Comparison of ENCODE assay signal across 27 cellular contexts in genomic region chr9:87787735-87788134, GRCh38.
DNase-seq lines count a peak whose midpoint lies in the region; ATAC-seq and TF ChIP-seq lines count a peak whose summit lies in the region.
"Had no signal": no experiment of that assay in that cellular context is flagged by ENCODE, and none has a peak within 500 bp of the region (broad histone marks: within the 10 kb centered on the region; RNA-seq: fewer than 3 reads in every experiment).

No MANE protein-coding gene starts in this region.

- no peaks in the 10 kb centered on the region for H3K36me3 Mint-ChIP-seq in activated T-cell treated with anti-CD3 and anti-CD28 coated beads, Interleukin-2, amount 50 U/mL, for 72 hours (ENCODE audit: insufficient read depth in 2 of 2)
- H3K36me3 Mint-ChIP-seq: activated CD4-positive, alpha-beta memory T cell treated with anti-CD3 and anti-CD28 coated beads for 36 hours; activated naive CD4-positive, alpha-beta T cell treated with anti-CD3 and anti-CD28 coated beads, Interleukin-2, amount 10 ng/mL, durations not matched to agents 7 days and 5 days; mesothelial cell of epicardium; natural killer cell treated with Interleukin-12 subunit alpha and Interleukin-12 subunit beta and Interleukin-15 and Interleukin-18, amount 100 ng/mL, for 72 hours had no signal

- H3K27ac Mint-ChIP-seq in activated T-cell treated with anti-CD3 and anti-CD28 coated beads, Interleukin-2, amount 50 U/mL, for 72 hours: no peak overlapping the region
- H3K27ac Mint-ChIP-seq: activated CD4-positive, alpha-beta memory T cell treated with anti-CD3 and anti-CD28 coated beads for 36 hours; activated naive CD4-positive, alpha-beta T cell treated with anti-CD3 and anti-CD28 coated beads, Interleukin-2, amount 10 ng/mL, durations not matched to agents 7 days and 5 days; effector memory CD8-positive, alpha-beta T cell; mesothelial cell of epicardium; natural killer cell treated with Interleukin-12 subunit alpha and Interleukin-12 subunit beta and Interleukin-15 and Interleukin-18, amount 100 ng/mL, for 72 hours; stimulated activated naive CD8-positive, alpha-beta T cell treated with anti-CD3 and anti-CD28 coated beads, Interleukin-15, amount 100 ng/mL, for 72 hours; T-helper 2 cell treated with Interferon-gamma antibody and Interleukin-4, amounts not matched to agents 5 μg/mL and 100 μg/mL, for 36 hours had no signal

- peak overlapping the region; percentile 81 for H2AFZ ChIP-seq in HCT116 (ENCODE audit: low read depth, low read length, poor library complexity, severe bottlenecking)
- peak overlapping the region; percentile 51 for H2AFZ ChIP-seq in smooth muscle cell (ENCODE audit: low read depth)

- no peak for TF ChIP-seq POLR2A in HCT116 (IDR thresholded peaks at IDR 0.05; ENCODE audit: borderline replicate concordance, extremely low read depth, insufficient read depth, insufficient read length)

- H3K79me2 ChIP-seq in HCT116 (ENCODE audit: insufficient read depth, low read length) (no peaks in the 10 kb centered on the region), smooth muscle cell (ENCODE audit: low read depth) (no peaks in the 10 kb centered on the region)

- 94% methylated on average over 5 of the region's 5 CpGs for WGBS in smooth muscle cell (ENCODE audit: low lambda C conversion rate)

- no peaks in the 10 kb centered on the region for H3F3A ChIP-seq in smooth muscle cell (ENCODE audit: low read depth)

- H3K4me2 ChIP-seq in HCT116 (ENCODE audit: low read length): no peak overlapping the region
- H3K4me2 ChIP-seq in smooth muscle cell: no peak overlapping the region

- no peak overlapping the region for H3K4me3 ChIP-seq in HCT116 (replicated peaks in 1 of 2; ENCODE audit: low read depth in 1 of 2, low read length in 2 of 2)
- no peak overlapping the region for H3K4me3 ChIP-seq in epithelial cell of esophagus (ENCODE audit: low read length)
- no peak overlapping the region for H3K4me3 ChIP-seq in smooth muscle cell
- H3K4me3 ChIP-seq: prostate gland, SK-N-MC had no signal

- CTCF ChIA-PET in HCT116 (lab: Charles Lee): no interaction called here

- H3K36me3 ChIP-seq in HCT116 (ENCODE audit: control insufficient read depth in 1 of 2, insufficient read depth in 2 of 2, low read length in 2 of 2): no peaks in the 10 kb centered on the region
- H3K36me3 ChIP-seq in smooth muscle cell (ENCODE audit: low read depth): no peaks in the 10 kb centered on the region
- H3K36me3 ChIP-seq: prostate gland had no signal

- H3K27me3 ChIP-seq in HCT116 (ENCODE audit: insufficient read depth, low read length) (no peaks in the 10 kb centered on the region), smooth muscle cell (ENCODE audit: low read depth) (no peaks in the 10 kb centered on the region)

- TF ChIP-seq CTCF in HCT116 (IDR thresholded peaks at IDR 0.05 in 2 of 3, conservative IDR thresholded peaks at IDR 0.05 in 1 of 3; ENCODE audit: borderline replicate concordance in 1 of 3, insufficient read depth in 1 of 3, low read depth in 2 of 3, low read length in 2 of 3): no peak
- no peak for TF ChIP-seq CTCF in epithelial cell of esophagus (IDR thresholded peaks at IDR 0.05; ENCODE audit: insufficient read depth, low read depth, low read length, missing control alignments)
- no peak for TF ChIP-seq CTCF in smooth muscle cell (IDR thresholded peaks at IDR 0.05; ENCODE audit: borderline replicate concordance, insufficient read depth, poor library complexity, severe bottlenecking)

- RAD21 ChIA-PET in HCT116 (lab: Charles Lee; ENCODE audit: low non-redundant PET in 1 of 2, low total read pairs in 2 of 2, uncharacterized antibody in 2 of 2, unreplicated experiment in 2 of 2): no interaction called here

- H3K27me3 Mint-ChIP-seq in activated T-cell treated with anti-CD3 and anti-CD28 coated beads, Interleukin-2, amount 50 U/mL, for 72 hours (ENCODE audit: low read depth): peaks cover 15% of the 10 kb centered on the region
- H3K27me3 Mint-ChIP-seq: activated CD4-positive, alpha-beta memory T cell treated with anti-CD3 and anti-CD28 coated beads for 36 hours; stimulated activated naive CD8-positive, alpha-beta T cell treated with anti-CD3 and anti-CD28 coated beads, Interleukin-15, amount 100 ng/mL, for 72 hours had no signal

- peaks cover 4% of the 10 kb centered on the region for H3K4me1 Mint-ChIP-seq in activated T-cell treated with anti-CD3 and anti-CD28 coated beads, Interleukin-2, amount 50 U/mL, for 72 hours (ENCODE audit: low read depth)
- H3K4me1 Mint-ChIP-seq: stimulated activated naive CD8-positive, alpha-beta T cell treated with anti-CD3 and anti-CD28 coated beads, Interleukin-15, amount 100 ng/mL, for 72 hours had no signal

- intact Hi-C loops in HCT116 (cut with micrococcal nuclease): no loop called here

- H3K9me2 ChIP-seq in HCT116 (ENCODE audit: insufficient read depth): no peaks in the 10 kb centered on the region

- H3K9ac ChIP-seq in HCT116 (ENCODE audit: low read length) (no peak overlapping the region), smooth muscle cell (ENCODE audit: low read depth) (no peak overlapping the region)

- no peaks in the 10 kb centered on the region for H3K9me3 Mint-ChIP-seq in activated T-cell treated with anti-CD3 and anti-CD28 coated beads, Interleukin-2, amount 50 U/mL, for 72 hours
- H3K9me3 Mint-ChIP-seq: activated CD4-positive, alpha-beta memory T cell treated with anti-CD3 and anti-CD28 coated beads for 36 hours; natural killer cell treated with Interleukin-12 subunit alpha and Interleukin-12 subunit beta and Interleukin-15 and Interleukin-18, amount 100 ng/mL, for 72 hours; stimulated activated naive CD8-positive, alpha-beta T cell treated with anti-CD3 and anti-CD28 coated beads, Interleukin-15, amount 100 ng/mL, for 72 hours had no signal

- ATAC-seq in HCT116 (peak; percentile 58; the same call in 1 of the 2 replicates), GM21576 (IDR thresholded peaks at IDR 0.05; ENCODE audit: unreplicated experiment) (no peak), GM21786 (IDR thresholded peaks at IDR 0.05; ENCODE audit: unreplicated experiment) (no peak)
- no peak for ATAC-seq in activated T-cell treated with anti-CD3 and anti-CD28 coated beads, Interleukin-2, amount 50 U/mL, for 72 hours (replicated peaks in 1 of 2)
- ATAC-seq: effector memory CD8-positive, alpha-beta T cell; left lobe of liver; natural killer cell treated with Interleukin-12 subunit alpha and Interleukin-12 subunit beta and Interleukin-15 and Interleukin-18, amount 100 ng/mL, for 72 hours; Panc1; stimulated activated naive CD8-positive, alpha-beta T cell treated with anti-CD3 and anti-CD28 coated beads, Interleukin-15, amount 100 ng/mL, for 72 hours had no signal

- POLR2A ChIA-PET in HCT116 (lab: Charles Lee): no interaction called here

- H3K9me3 ChIP-seq in HCT116 (ENCODE audit: control insufficient read depth in 1 of 2, insufficient read depth in 1 of 2, low read depth in 1 of 2, low read length in 2 of 2) (no peaks in the 10 kb centered on the region), smooth muscle cell (replicated peaks; ENCODE audit: low read depth) (no peaks in the 10 kb centered on the region)
- H3K9me3 ChIP-seq: prostate gland had no signal

- BruUV-seq in HCT116 (replicated peaks; lab: Mats Ljungman, UMichigan): no TSS peak

- H3K4me3 Mint-ChIP-seq in activated T-cell treated with anti-CD3 and anti-CD28 coated beads, Interleukin-2, amount 50 U/mL, for 72 hours: no peak overlapping the region
- H3K4me3 Mint-ChIP-seq: activated CD4-positive, alpha-beta memory T cell treated with anti-CD3 and anti-CD28 coated beads for 36 hours; activated naive CD4-positive, alpha-beta T cell treated with anti-CD3 and anti-CD28 coated beads, Interleukin-2, amount 10 ng/mL, durations not matched to agents 7 days and 5 days; effector memory CD8-positive, alpha-beta T cell; mesothelial cell of epicardium; natural killer cell treated with Interleukin-12 subunit alpha and Interleukin-12 subunit beta and Interleukin-15 and Interleukin-18, amount 100 ng/mL, for 72 hours; stimulated activated naive CD8-positive, alpha-beta T cell treated with anti-CD3 and anti-CD28 coated beads, Interleukin-15, amount 100 ng/mL, for 72 hours; T-helper 2 cell treated with Interferon-gamma antibody and Interleukin-4, amounts not matched to agents 5 μg/mL and 100 μg/mL, for 36 hours had no signal

- H4K20me1 ChIP-seq in HCT116 (ENCODE audit: insufficient read depth): no peaks in the 10 kb centered on the region
- H4K20me1 ChIP-seq in smooth muscle cell (ENCODE audit: low read depth): no peaks in the 10 kb centered on the region

- TF ChIP-seq RAD21 in HCT116 (IDR thresholded peaks at IDR 0.05; ENCODE audit: low read depth): no peak

- no peak overlapping the region for H3K27ac ChIP-seq in HCT116 (ENCODE audit: low read depth, low read length)
- H3K27ac ChIP-seq in smooth muscle cell (ENCODE audit: low read depth): no peak overlapping the region
- H3K27ac ChIP-seq: prostate gland, SK-N-MC had no signal

- peaks cover 2 to 16% of the 10 kb centered on the region in 2 experiments; a peak in 3 of 4 replicates for H3K4me1 ChIP-seq in HCT116 (ENCODE audit: control insufficient read depth in 1 of 2, insufficient read depth in 2 of 2, low read length in 2 of 2)
- H3K4me1 ChIP-seq in smooth muscle cell (ENCODE audit: low read depth): no peaks in the 10 kb centered on the region
- H3K4me1 ChIP-seq: prostate gland had no signal

- DNase-seq in HCT116 (ENCODE audit: low read depth, low spot score) (no peak), RKO (ENCODE audit: low spot score) (peak; percentile 24), epithelial cell of esophagus (ENCODE audit: low read depth) (peak; percentile 24), smooth muscle cell (lab: John Stamatoyannopoulos, UW; ENCODE audit: unreplicated experiment) (no peak)
- no peak for DNase-seq in activated T-cell treated with anti-CD3 and anti-CD28 coated beads, Interleukin-2, amount 50 U/mL, for 72 hours
- DNase-seq: activated CD4-positive, alpha-beta memory T cell treated with anti-CD3 and anti-CD28 coated beads for 36 hours; activated CD4-positive, CD25-positive, alpha-beta regulatory T cell; activated naive CD4-positive, alpha-beta T cell treated with anti-CD3 and anti-CD28 coated beads, Interleukin-2, amount 10 ng/mL, durations not matched to agents 7 days and 5 days; activated T-cell treated with anti-CD3 and anti-CD28 coated beads, Interleukin-2, amount 50 U/mL, for 1 hour; DND-41; effector memory CD8-positive, alpha-beta T cell; MM.1S; NCI-H187; NCI-H226; small intestine; stimulated activated CD4-positive, alpha-beta T cell treated with anti-CD3 and anti-CD28 coated beads, Interleukin-4, amount 100 ng/mL, for 1 hour; stimulated activated naive CD8-positive, alpha-beta T cell treated with anti-CD3 and anti-CD28 coated beads, Interleukin-15, amount 100 ng/mL, for 72 hours; trophoblast cell had no signal

TF ChIP-seq in HCT116, 20 proteins besides CTCF, POLR2A, EP300 and RAD21 (continues in another document):
- TF ChIP-seq FOSL1 (IDR thresholded peaks at IDR 0.05; ENCODE audit: low read depth) (no peak), POLR2AphosphoS5 (IDR thresholded peaks at IDR 0.05; ENCODE audit: low read depth, low read length) (no peak), JUND (IDR thresholded peaks at IDR 0.05) (no peak), YY1 (IDR thresholded peaks at IDR 0.05; ENCODE audit: extremely low read depth, insufficient replicate concordance, low read depth, low read length) (no peak), CEBPB (IDR thresholded peaks at IDR 0.05; ENCODE audit: low read depth) (peak; percentile 56), EGR1 (IDR thresholded peaks at IDR 0.05; ENCODE audit: low read depth) (no peak), SRF (IDR thresholded peaks at IDR 0.05; ENCODE audit: low read depth) (no peak)

Comparison
In these comparisons a context has a peak if more than half of its experiments do, and no peak if none do; other contexts are left out.
1. DNase-seq: peak in RKO (single experiment) and epithelial cell of esophagus (single experiment); none in HCT116 (single experiment), smooth muscle cell (single experiment) and activated T-cell treated with anti-CD3 and anti-CD28 coated beads, Interleukin-2, amount 50 U/mL, for 72 hours (0 of 2).